8 cellular contexts compared by ENCODE assay signal in genomic region chr1:160437432-160438319, GRCh38. TPM values are rescaled to one million over a fixed set of nuclear protein-coding genes. Genes with fewer than 3 reads are reported as not detected.
DNase-seq lines count a peak whose midpoint lies in the region; ATAC-seq and TF ChIP-seq lines count a peak whose summit lies in the region.

No MANE protein-coding gene starts in this region.

- no peaks in the 10 kb centered on the region for H3K9me3 ChIP-seq in colonic mucosa

- DNase-seq in CD1c-positive myeloid dendritic cell (ENCODE audit: extremely low spot score): peak; percentile 23
- DNase-seq in colonic mucosa: no peak
- no peak for DNase-seq in NCI-H2227 treated with DMSO at 0.1 percent for 48 hours (lab: John Stamatoyannopoulos, UW)
- DNase-seq in Right ventricle myocardium inferior (ENCODE audit: missing footprints): no peak
- no peak for DNase-seq in NCI-H510A treated with DMSO at 0.1 percent for 48 hours (lab: John Stamatoyannopoulos, UW)

- ATAC-seq in GM19395 (IDR thresholded peaks at IDR 0.05; ENCODE audit: unreplicated experiment) (peak; percentile 84), HG03378 (IDR thresholded peaks at IDR 0.05; ENCODE audit: unreplicated experiment) (peak; percentile 69), Right ventricle myocardium inferior (no peak), esophagus mucosa (no peak)

- no peaks in the 10 kb centered on the region for H3K27me3 ChIP-seq in colonic mucosa

- intact Hi-C loops in colonic mucosa (cut with DNase I) (no loop called here), Right ventricle myocardium inferior (cut with DNase I) (no loop called here)

- no peak overlapping the region for H3K27ac ChIP-seq in colonic mucosa

- H3K36me3 ChIP-seq in colonic mucosa: no peaks in the 10 kb centered on the region

- peaks cover 3% of the 10 kb centered on the region for H3K4me1 ChIP-seq in colonic mucosa

- no peak for TF ChIP-seq CTCF in colonic mucosa (IDR thresholded peaks at IDR 0.05)

- H3K4me3 ChIP-seq in colonic mucosa: peak overlapping the region; percentile 8

- peak overlapping the region in 1 of 2 donors; percentile 35 for H3K9ac ChIP-seq in colonic mucosa (ENCODE audit: low read depth in 2 of 2, low read length in 2 of 2)

RNA-seq across cellular contexts. Expression of gene VANGL2, which starts 37.3 kb away (rescaled TPM):
- total RNA-seq in colonic mucosa (10 to 100 TPM in 1 of 2 donors, 1 to 10 TPM in 1; 3.9 to 10.3 TPM), Right ventricle myocardium inferior (2.0 TPM), esophagus mucosa (12.3 TPM)

Comparison
In these comparisons a context has a peak if more than half of its experiments do, and no peak if none do; other contexts are left out.
1. ATAC-seq: peak in GM19395 (single experiment) and HG03378 (single experiment); none in Right ventricle myocardium inferior (single experiment) and esophagus mucosa (single experiment).